In genomic region chr5:1003296-1003937, GRCh38 we compare ENCODE assay signal across 1 cellular context.
TF ChIP-seq lines count a peak whose summit lies in the region.

No MANE protein-coding gene starts in this region.

TF ChIP-seq in K562, 482 proteins besides CTCF, POLR2A, EP300 and RAD21 (continued from another document):
- TF ChIP-seq ZNF740 (CRISPR knock-in tag; IDR thresholded peaks at IDR 0.05) (peak; percentile 69), ZNF740 (tag; IDR thresholded peaks at IDR 0.05) (peak in 1 of 2 experiments; percentile 57; a peak in 1 of 4 replicates), NFIX (CRISPR knock-in tag; IDR thresholded peaks at IDR 0.05; ENCODE audit: low read depth) (peak; percentile 41), ZNF143 (CRISPR knock-in tag; IDR thresholded peaks at IDR 0.05) (0 out of 2 replicates have a peak, but pooled peaks have one; percentile 4), HNRNPK (IDR thresholded peaks at IDR 0.05; ENCODE audit: low read depth, low read length, poor library complexity, severe bottlenecking) (no peak), NFIC (IDR thresholded peaks at IDR 0.05) (peak; percentile 93), E2F6 (IDR thresholded peaks at IDR 0.05; ENCODE audit: borderline replicate concordance in 1 of 2, extremely low read depth in 1 of 2, insufficient read depth in 1 of 2, insufficient read length in 1 of 2, low read depth in 1 of 2, low read length in 1 of 2, poor library complexity in 1 of 2, severe bottlenecking in 1 of 2) (peak in 1 of 2 experiments; percentile 3)
